8 cellular contexts compared by ENCODE assay signal in genomic region chr2:98465456-98466201, GRCh38. TPM values are rescaled to one million over a fixed set of nuclear protein-coding genes. Genes with fewer than 3 reads are reported as not detected.
DNase-seq lines count a peak whose midpoint lies in the region; ATAC-seq and TF ChIP-seq lines count a peak whose summit lies in the region.

No MANE protein-coding gene starts in this region.

- H3F3A ChIP-seq in OCI-LY1 (ENCODE audit: insufficient read depth, low read length), result no peaks in the 10 kb centered on the region

- no peak for TF ChIP-seq EP300 in Ishikawa (IDR thresholded peaks at IDR 0.05; ENCODE audit: borderline replicate concordance)

- H3K9me2 ChIP-seq in OCI-LY1 (ENCODE audit: low read depth, low read length), result no peaks in the 10 kb centered on the region

- peak overlapping the region; percentile 14 for H3K4me3 ChIP-seq in OCI-LY1 (ENCODE audit: low read depth, low read length, poor library complexity, severe bottlenecking)

- H4K20me1 ChIP-seq in OCI-LY1 (ENCODE audit: insufficient read depth, low read length), result no peaks in the 10 kb centered on the region

- H2AFZ ChIP-seq in OCI-LY1 (ENCODE audit: low read length), result no peak overlapping the region

- peak overlapping the region; percentile 35 for H3K4me2 ChIP-seq in OCI-LY1 (ENCODE audit: low read length)

- peaks cover 50% of the 10 kb centered on the region for H3K4me1 ChIP-seq in OCI-LY1 (ENCODE audit: insufficient read depth, low read length, severe bottlenecking)

- intact Hi-C loops in left ventricle myocardium superior (cut with micrococcal nuclease), result no loop called here

- peak overlapping the region; percentile 92 for H3K27ac ChIP-seq in OCI-LY1 (ENCODE audit: low read depth, low read length, poor library complexity, severe bottlenecking)

- H3K9me3 ChIP-seq in OCI-LY1 (ENCODE audit: low read length), result no peaks in the 10 kb centered on the region

- peak overlapping the region; percentile 84 for H3K27ac Mint-ChIP-seq in activated T-helper 17 cell treated with anti-CD3 and anti-CD28 coated beads, Interleukin-2, amount 50 U/mL, for 72 hours

- H3K4me3 Mint-ChIP-seq in activated T-helper 17 cell treated with anti-CD3 and anti-CD28 coated beads, Interleukin-2, amount 50 U/mL, for 72 hours, result peak overlapping the region; percentile 85

- H3K79me2 ChIP-seq in OCI-LY1 (ENCODE audit: insufficient read depth, low read length), result no peaks in the 10 kb centered on the region

- H3K4me1 Mint-ChIP-seq in activated T-helper 17 cell treated with anti-CD3 and anti-CD28 coated beads, Interleukin-2, amount 50 U/mL, for 72 hours, result peaks cover 66% of the 10 kb centered on the region

- H3K36me3 ChIP-seq in OCI-LY1 (ENCODE audit: insufficient read depth, low read length), result no peaks in the 10 kb centered on the region

- H3K36me3 Mint-ChIP-seq in activated T-helper 17 cell treated with anti-CD3 and anti-CD28 coated beads, Interleukin-2, amount 50 U/mL, for 72 hours (ENCODE audit: low read depth), result peaks cover 14% of the 10 kb centered on the region

- H3K27me3 Mint-ChIP-seq in activated T-helper 17 cell treated with anti-CD3 and anti-CD28 coated beads, Interleukin-2, amount 50 U/mL, for 72 hours, result no peaks in the 10 kb centered on the region

- no peaks in the 10 kb centered on the region for H3K9me3 Mint-ChIP-seq in activated T-helper 17 cell treated with anti-CD3 and anti-CD28 coated beads, Interleukin-2, amount 50 U/mL, for 72 hours

- no peak for TF ChIP-seq CTCF in OCI-LY1 (IDR thresholded peaks at IDR 0.05; ENCODE audit: low read length)

- peak; percentile 64 to 66 for DNase-seq in activated CD8-positive, alpha-beta memory T cell treated with anti-CD3 and anti-CD28 coated beads for 1 hour (ENCODE audit: extremely low read depth in 1 of 2, low read depth in 1 of 2)
- no peak for DNase-seq in activated CD8-positive, alpha-beta memory T cell treated with anti-CD3 and anti-CD28 coated beads for 24 hours
- DNase-seq in left ventricle myocardium superior, result peak; percentile 80
- DNase-seq in stimulated activated CD4-positive, alpha-beta T cell treated with anti-CD3 and anti-CD28 coated beads, Interleukin-2, amount 100 ng/mL, for 4 hours (ENCODE audit: low read depth), result peak; percentile 55

- TF ChIP-seq RAD21 in Ishikawa (IDR thresholded peaks at IDR 0.05; ENCODE audit: low read depth), result no peak

- ATAC-seq in activated T-helper 17 cell treated with anti-CD3 and anti-CD28 coated beads, Interleukin-2, amount 50 U/mL, for 72 hours (replicated peaks), result no peak
- ATAC-seq in left ventricle myocardium superior (peak; percentile 75), GM19463 (IDR thresholded peaks at IDR 0.05; ENCODE audit: unreplicated experiment) (no peak)

- peak overlapping the region; percentile 7; the same call in 1 of the 2 replicates for H3K9ac ChIP-seq in OCI-LY1 (ENCODE audit: low read length)

- no peaks in the 10 kb centered on the region for H3K27me3 ChIP-seq in OCI-LY1 (ENCODE audit: insufficient read depth, low read length)

TF ChIP-seq in Ishikawa, 13 proteins besides CTCF, POLR2A, EP300 and RAD21:
- TF ChIP-seq FOXM1 (IDR thresholded peaks at IDR 0.05; ENCODE audit: borderline replicate concordance, low read depth) (no peak), NFIC (IDR thresholded peaks at IDR 0.05) (0 out of 2 replicates have a peak, but pooled peaks have one; percentile 42)
TF ChIP-seq in Ishikawa: peak in this region for 1.

RNA-seq across cellular contexts. Expression of gene INPP4A, which starts 21.0 kb away (rescaled TPM):
- total RNA-seq in activated T-helper 17 cell treated with anti-CD3 and anti-CD28 coated beads, Interleukin-2, amount 50 U/mL, for 72 hours, result 10 to 100 TPM; 66.4 to 74.8 TPM
- total RNA-seq in left ventricle myocardium superior, result 16.3 TPM
